10 cellular contexts compared by ENCODE assay signal in genomic region chr10:72108811-72109618, GRCh38. TPM values are rescaled to one million over a fixed set of nuclear protein-coding genes. Genes with fewer than 3 reads are reported as not detected.
A peak's percentile ranks its signal among the peaks of the same experiment; 100 is the strongest.
DNase-seq lines count a peak whose midpoint lies in the region; ATAC-seq and TF ChIP-seq lines count a peak whose summit lies in the region.
"Had no signal": no experiment of that assay in that cellular context is flagged by ENCODE, and none has a peak within 500 bp of the region (broad histone marks: within the 10 kb centered on the region; RNA-seq: fewer than 3 reads in every experiment).

No MANE protein-coding gene starts in this region.

- H3K4me1 Mint-ChIP-seq in activated naive CD4-positive, alpha-beta T cell treated with anti-CD3 and anti-CD28 coated beads, Interleukin-2, amount 50 U/mL, for 24 hours = peaks cover 91% of the 10 kb centered on the region
- peaks cover 16 to 17% of the 10 kb centered on the region in 2 donors for H3K4me1 Mint-ChIP-seq in immature natural killer cell

- peaks cover 4% of the 10 kb centered on the region for H3K36me3 Mint-ChIP-seq in activated naive CD4-positive, alpha-beta T cell treated with anti-CD3 and anti-CD28 coated beads, Interleukin-2, amount 50 U/mL, for 24 hours
- peaks cover 6 to 31% (median 17%) of the 10 kb centered on the region in 3 donors for H3K36me3 Mint-ChIP-seq in immature natural killer cell

- H3K4me3 ChIP-seq in upper lobe of left lung = no peak overlapping the region

- no peak for DNase-seq in activated naive CD4-positive, alpha-beta T cell (lab: John Stamatoyannopoulos, UW)
- DNase-seq in immature natural killer cell (no peak), upper lobe of left lung (no peak), NCI-H1105 (lab: John Stamatoyannopoulos, UW) (no peak), hypothalamus (lab: John Stamatoyannopoulos, UW) (no peak), posterior cingulate gyrus (no peak)
- DNase-seq: occipital lobe had no signal

- no peaks in the 10 kb centered on the region for H3K27me3 ChIP-seq in upper lobe of left lung

- TF ChIP-seq EP300 in upper lobe of left lung (IDR thresholded peaks at IDR 0.05) = no peak

- no peak for ATAC-seq in upper lobe of left lung (ENCODE audit: low FRiP score in 2 of 2)

- H3K4me3 Mint-ChIP-seq in activated naive CD4-positive, alpha-beta T cell treated with anti-CD3 and anti-CD28 coated beads, Interleukin-2, amount 50 U/mL, for 24 hours = peak overlapping the region; percentile 53
- H3K4me3 Mint-ChIP-seq in immature natural killer cell = no peak overlapping the region

- H3K9me3 Mint-ChIP-seq in activated naive CD4-positive, alpha-beta T cell treated with anti-CD3 and anti-CD28 coated beads, Interleukin-2, amount 50 U/mL, for 24 hours = no peaks in the 10 kb centered on the region
- H3K9me3 Mint-ChIP-seq in immature natural killer cell = no peaks in the 10 kb centered on the region

- H3K27ac Mint-ChIP-seq in activated naive CD4-positive, alpha-beta T cell treated with anti-CD3 and anti-CD28 coated beads, Interleukin-2, amount 50 U/mL, for 24 hours = peak overlapping the region; percentile 89
- H3K27ac Mint-ChIP-seq in immature natural killer cell = peak overlapping the region in 4 of 6 donors; percentile 23 to 49 (median 38)

- no peak for TF ChIP-seq POLR2A in upper lobe of left lung (IDR thresholded peaks at IDR 0.05)

- WGBS in upper lobe of left lung, 2 donors = 36 to 38% methylated on average over 1 of the region's 1 CpG

- peaks cover 0 to 9% (median 3%) of the 10 kb centered on the region in 4 donors for H3K4me1 ChIP-seq in upper lobe of left lung

- peaks cover 0 to 4% (median 0%) of the 10 kb centered on the region in 4 donors for H3K36me3 ChIP-seq in upper lobe of left lung

- H3K27ac ChIP-seq in VCaP (peak overlapping the region; percentile 26), upper lobe of left lung (peak overlapping the region in 3 of 4 donors; percentile 18 to 33 (median 30))
- H3K27ac ChIP-seq: C4-2B had no signal

- intact Hi-C loops in posterior cingulate gyrus (cut with DNase I) = no loop called here

- TF ChIP-seq CTCF in VCaP (conservative IDR thresholded peaks at IDR 0.05) (no peak), upper lobe of left lung (IDR thresholded peaks at IDR 0.05) (no peak)

- no peaks in the 10 kb centered on the region for H3K9me3 ChIP-seq in upper lobe of left lung

- H3K27me3 Mint-ChIP-seq in activated naive CD4-positive, alpha-beta T cell treated with anti-CD3 and anti-CD28 coated beads, Interleukin-2, amount 50 U/mL, for 24 hours = no peaks in the 10 kb centered on the region
- H3K27me3 Mint-ChIP-seq in immature natural killer cell (ENCODE audit: low read depth in 3 of 3) = peaks cover 0 to 5% (median 1%) of the 10 kb centered on the region in 3 donors

RNA-seq across cellular contexts. Expression of gene SPOCK2, which starts 20.7 kb away (rescaled TPM):
- polyA plus RNA-seq in immature natural killer cell = 10 to 100 TPM; 58.8 to 86.0 (median 69.0) TPM
- total RNA-seq in upper lobe of left lung = 100 to 1,000 TPM in 5 of 6 donors, 10 to 100 TPM in 1; 62.9 to 532 (median 159) TPM
